In the genomic region with DNA sequence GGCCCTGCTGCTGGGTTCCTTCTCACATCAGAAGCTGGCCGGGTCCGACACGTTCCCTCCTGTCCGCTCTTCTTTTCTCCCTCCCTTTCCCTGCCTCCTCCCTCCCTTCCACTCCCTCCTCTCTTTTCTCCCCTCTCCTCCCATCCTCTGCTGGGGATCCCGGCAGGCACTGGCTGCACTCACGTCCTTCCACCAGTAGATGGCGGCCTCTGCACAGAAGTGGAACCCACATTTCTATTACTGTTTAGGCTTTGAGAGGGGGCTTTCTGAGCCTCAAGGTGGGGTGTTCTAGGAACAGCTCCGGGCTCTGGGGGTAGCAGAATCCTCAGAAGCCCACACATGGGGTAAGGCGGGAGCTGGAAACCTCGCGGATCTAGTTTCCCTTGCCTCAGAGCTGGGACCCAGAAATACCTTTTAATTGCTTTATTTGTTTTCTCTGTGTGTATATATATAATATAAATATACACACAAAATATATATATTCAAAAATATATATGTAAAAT, we compare ENCODE assay signal across 10 cellular contexts.
DNase-seq lines count a peak whose midpoint lies in the region; ATAC-seq and TF ChIP-seq lines count a peak whose summit lies in the region.
"Had no signal": no experiment of that assay in that cellular context is flagged by ENCODE, and none has a peak within 500 bp of the region (broad histone marks: within the 10 kb centered on the region; RNA-seq: fewer than 3 reads in every experiment).

No MANE protein-coding gene starts in this region.

- H3K36me3 Mint-ChIP-seq in activated B cell treated with CpG ODN at 0.5 μM for 24 hours (ENCODE audit: low read depth) (no peaks in the 10 kb centered on the region), mesothelial cell of epicardium (no peaks in the 10 kb centered on the region)

- TF ChIP-seq CTCF in LNCAP (IDR thresholded peaks at IDR 0.05) (peak; percentile 97), activated B cell treated with CpG ODN at 0.5 μM for 24 hours (IDR thresholded peaks at IDR 0.05) (peak; percentile 48), colonic mucosa (IDR thresholded peaks at IDR 0.05) (peak; percentile 79), mesothelial cell of epicardium (IDR thresholded peaks at IDR 0.05; ENCODE audit: unreplicated experiment) (peak; percentile 83)

- DNase-seq in NCI-H1092 treated with DMSO at 0.1 percent for 48 hours (lab: John Stamatoyannopoulos, UW) (peak; percentile 12), NCI-H1092 (lab: John Stamatoyannopoulos, UW) (no peak), activated B cell treated with CpG ODN at 0.5 μM for 24 hours (no peak), colonic mucosa (peak; percentile 41), mesothelial cell of epicardium (ENCODE audit: low spot score in 2 of 2, unreplicated experiment in 2 of 2) (peak in 1 of 2 experiments; percentile 70), substantia nigra (lab: John Stamatoyannopoulos, UW) (peak in 34 of 49 donors; percentile 3 to 69 (median 29))

- no peaks in the 10 kb centered on the region for H3K36me3 ChIP-seq in colonic mucosa
- H3K36me3 ChIP-seq: BLaER1 had no signal

- H3K4me1 ChIP-seq in colonic mucosa: no peaks in the 10 kb centered on the region

- H3K9me3 Mint-ChIP-seq in activated B cell treated with CpG ODN at 0.5 μM for 24 hours: no peaks in the 10 kb centered on the region
- no peaks in the 10 kb centered on the region for H3K9me3 Mint-ChIP-seq in mesothelial cell of epicardium
- H3K9me3 Mint-ChIP-seq: stimulated activated naive CD8-positive, alpha-beta T cell treated with anti-CD3 and anti-CD28 coated beads, Interleukin-15, Interleukin-2, amounts not matched to agents 100 ng/mL and 50 ng/mL, for 24 hours had no signal

- H3K4me3 Mint-ChIP-seq in activated B cell treated with CpG ODN at 0.5 μM for 24 hours: no peak overlapping the region
- H3K4me3 Mint-ChIP-seq in mesothelial cell of epicardium: no peak overlapping the region
- H3K4me3 Mint-ChIP-seq: stimulated activated naive CD8-positive, alpha-beta T cell treated with anti-CD3 and anti-CD28 coated beads, Interleukin-15, Interleukin-2, amounts not matched to agents 100 ng/mL and 50 ng/mL, for 24 hours had no signal

- no peaks in the 10 kb centered on the region for H3K4me1 Mint-ChIP-seq in activated B cell treated with CpG ODN at 0.5 μM for 24 hours
- peaks cover 39% of the 10 kb centered on the region for H3K4me1 Mint-ChIP-seq in mesothelial cell of epicardium

- no peak overlapping the region for H3K27ac Mint-ChIP-seq in activated B cell treated with CpG ODN at 0.5 μM for 24 hours
- no peak overlapping the region for H3K27ac Mint-ChIP-seq in mesothelial cell of epicardium
- H3K27ac Mint-ChIP-seq: stimulated activated naive CD8-positive, alpha-beta T cell treated with anti-CD3 and anti-CD28 coated beads, Interleukin-15, Interleukin-2, amounts not matched to agents 100 ng/mL and 50 ng/mL, for 24 hours had no signal

- no peaks in the 10 kb centered on the region for H3K9me3 ChIP-seq in colonic mucosa
- H3K9me3 ChIP-seq: BLaER1 had no signal

- H3K4me3 ChIP-seq in colonic mucosa: no peak overlapping the region
- H3K4me3 ChIP-seq: BLaER1 had no signal

- POLR2A ChIA-PET in activated B cell treated with CpG ODN at 0.5 μM for 24 hours (lab: Charles Lee): no interaction called here

- H3K9ac ChIP-seq in colonic mucosa (ENCODE audit: low read depth in 2 of 2, low read length in 2 of 2): no peak overlapping the region
- H3K9ac ChIP-seq: BLaER1 had no signal

- no peak overlapping the region for H3K27ac ChIP-seq in colonic mucosa
- no peak overlapping the region for H3K27ac ChIP-seq in substantia nigra (ENCODE audit: low read depth, low read length, poor library complexity, severe bottlenecking)
- H3K27ac ChIP-seq: BLaER1 had no signal

- CTCF ChIA-PET in activated B cell treated with CpG ODN at 0.5 μM for 24 hours (lab: Charles Lee): interaction anchor here (1.2 to 1.9 kb wide), 4 partner anchors 9 to 1557 kb away, joined by 3 to 8 read pairs (median 4); no protein-coding TSS in a partner anchor

- intact Hi-C loops in activated B cell treated with CpG ODN at 0.5 μM for 24 hours (cut with micrococcal nuclease) (no loop called here), colonic mucosa (cut with DNase I) (loop anchor here (5.0 kb wide), 1 partner anchor 1561 kb away; no protein-coding TSS in a partner anchor)

- ATAC-seq in activated B cell treated with CpG ODN at 0.5 μM for 24 hours (ENCODE audit: low read depth) (no peak), GM19328 (IDR thresholded peaks at IDR 0.05; ENCODE audit: unreplicated experiment) (no peak)

- H3K27me3 Mint-ChIP-seq in activated B cell treated with CpG ODN at 0.5 μM for 24 hours (peaks cover 5% of the 10 kb centered on the region), mesothelial cell of epicardium (ENCODE audit: low read depth) (peaks cover 23% of the 10 kb centered on the region)

- no peaks in the 10 kb centered on the region for H3K27me3 ChIP-seq in colonic mucosa
- H3K27me3 ChIP-seq: BLaER1 had no signal

Comparison
In these comparisons a context has a peak if more than half of its experiments do, and no peak if none do; other contexts are left out.
1. DNase-seq: peak in NCI-H1092 treated with DMSO at 0.1 percent for 48 hours (single experiment), colonic mucosa (single experiment) and substantia nigra (34 of 49); none in NCI-H1092 (single experiment) and activated B cell treated with CpG ODN at 0.5 μM for 24 hours (single experiment).
2. Peak in every context shown above with its lines, with median percentiles within 50 percentile points of each other: CTCF ChIP-seq.